In the genomic region with DNA sequence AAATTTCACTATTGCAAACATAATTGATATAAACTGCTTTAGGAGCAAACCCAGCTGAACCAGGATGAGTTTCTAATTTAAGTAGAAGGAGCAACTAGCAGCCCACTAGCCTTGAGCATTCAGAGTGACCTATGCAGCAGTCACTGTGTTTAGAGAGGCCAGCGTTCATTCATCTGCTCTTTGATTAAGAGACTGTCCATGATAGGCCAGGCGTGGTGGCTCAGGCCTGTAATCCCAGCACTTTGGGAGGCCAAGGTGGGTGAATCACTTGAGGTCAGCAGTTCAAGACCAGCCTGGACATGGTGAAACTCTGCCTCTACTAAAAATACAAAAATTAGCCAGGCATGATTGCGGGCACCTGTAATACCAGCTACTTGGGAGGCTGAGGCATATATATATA, we compare ENCODE assay signal across 14 cellular contexts. TPM values are rescaled to one million over a fixed set of nuclear protein-coding genes. Genes with fewer than 3 reads are reported as not detected.
"Had no signal": no experiment of that assay in that cellular context is flagged by ENCODE, and none has a peak within 500 bp of the region (broad histone marks: within the 10 kb centered on the region; RNA-seq: fewer than 3 reads in every experiment).

No MANE protein-coding gene starts in this region.

RNA-seq across cellular contexts. Expression of gene CELA2B, which starts 1.9 kb away (rescaled TPM):
- total RNA-seq: activated B cell treated with CpG ODN at 0.5 μM for 24 hours; activated CD4-positive, alpha-beta memory T cell treated with anti-CD3 and anti-CD28 coated beads for 36 hours; activated CD4-positive, alpha-beta T cell treated with anti-CD3 and anti-CD28 coated beads, Interleukin-2, amount 10 ng/mL, durations not matched to agents 24 days and 14 days; activated CD8-positive, alpha-beta memory T cell treated with anti-CD3 and anti-CD28 coated beads for 36 hours; activated CD8-positive, alpha-beta T cell treated with anti-CD3 and anti-CD28 coated beads for 36 hours; activated naive CD4-positive, alpha-beta T cell treated with anti-CD3 and anti-CD28 coated beads for 36 hours; activated naive CD8-positive, alpha-beta T cell treated with anti-CD3 and anti-CD28 coated beads, Interleukin-2, amount 10 ng/mL, durations not matched to agents 7 days and 5 days; activated T-cell treated with anti-CD3 and anti-CD28 coated beads, Interleukin-2, amount 50 U/mL, for 72 hours; activated T-helper 1 cell treated with anti-CD3 and anti-CD28 coated beads, Interleukin-12 subunit alpha, Interleukin-12 subunit beta, Interleukin-2, Interleukin-4 antibody, amounts not matched to agents 30 ng/mL and 10 ng/mL and 1 ng/mL, durations not matched to agents 14 hours and 24 hours and 36 hours; activated T-helper 17 cell treated with anti-CD3 and anti-CD28 coated beads, Interleukin-2, amount 50 U/mL, for 72 hours; ascending aorta; breast epithelium; cardiac septum; cerebellum had no signal

RNA-seq across cellular contexts. Expression of gene CELA2A, which starts 21.3 kb away (rescaled TPM):
- total RNA-seq: activated B cell treated with CpG ODN at 0.5 μM for 24 hours; activated CD4-positive, alpha-beta memory T cell treated with anti-CD3 and anti-CD28 coated beads for 36 hours; activated CD4-positive, alpha-beta T cell treated with anti-CD3 and anti-CD28 coated beads, Interleukin-2, amount 10 ng/mL, durations not matched to agents 24 days and 14 days; activated CD8-positive, alpha-beta memory T cell treated with anti-CD3 and anti-CD28 coated beads for 36 hours; activated CD8-positive, alpha-beta T cell treated with anti-CD3 and anti-CD28 coated beads for 36 hours; activated naive CD4-positive, alpha-beta T cell treated with anti-CD3 and anti-CD28 coated beads for 36 hours; activated naive CD8-positive, alpha-beta T cell treated with anti-CD3 and anti-CD28 coated beads, Interleukin-2, amount 10 ng/mL, durations not matched to agents 7 days and 5 days; activated T-cell treated with anti-CD3 and anti-CD28 coated beads, Interleukin-2, amount 50 U/mL, for 72 hours; activated T-helper 1 cell treated with anti-CD3 and anti-CD28 coated beads, Interleukin-12 subunit alpha, Interleukin-12 subunit beta, Interleukin-2, Interleukin-4 antibody, amounts not matched to agents 30 ng/mL and 10 ng/mL and 1 ng/mL, durations not matched to agents 14 hours and 24 hours and 36 hours; activated T-helper 17 cell treated with anti-CD3 and anti-CD28 coated beads, Interleukin-2, amount 50 U/mL, for 72 hours; ascending aorta; breast epithelium; cardiac septum; cerebellum had no signal

RNA-seq across cellular contexts. Expression of gene CTRC, which starts 39.6 kb away (rescaled TPM):
- total RNA-seq: activated CD4-positive, alpha-beta T cell treated with anti-CD3 and anti-CD28 coated beads, Interleukin-2, amount 10 ng/mL, durations not matched to agents 24 days and 14 days; activated CD8-positive, alpha-beta memory T cell treated with anti-CD3 and anti-CD28 coated beads for 36 hours; activated CD8-positive, alpha-beta T cell treated with anti-CD3 and anti-CD28 coated beads for 36 hours; activated naive CD4-positive, alpha-beta T cell treated with anti-CD3 and anti-CD28 coated beads for 36 hours; activated T-helper 17 cell treated with anti-CD3 and anti-CD28 coated beads, Interleukin-2, amount 50 U/mL, for 72 hours; ascending aorta; cardiac septum; cerebellum had no signal
